ENCODE assay signal across 8 cellular contexts in genomic region chr7:26101471-26102151, GRCh38. TPM values are rescaled to one million over a fixed set of nuclear protein-coding genes. Genes with fewer than 3 reads are reported as not detected.
DNase-seq lines count a peak whose midpoint lies in the region; ATAC-seq and TF ChIP-seq lines count a peak whose summit lies in the region.

No MANE protein-coding gene starts in this region.

- intact Hi-C loops in activated CD4-positive, alpha-beta T cell treated with anti-CD3 and anti-CD28 coated beads, Interleukin-2, amount 10 ng/mL, durations not matched to agents 24 days and 14 days (cut with micrococcal nuclease) = no loop called here
- intact Hi-C loops in OCI-LY7 (cut with micrococcal nuclease; ENCODE audit: unreplicated experiment) = no loop called here
- intact Hi-C loops in right cardiac atrium (cut with DNase I) = no loop called here

- H3K27ac ChIP-seq in OCI-LY7 (ENCODE audit: low read depth, low read length, poor library complexity, severe bottlenecking) (peak overlapping the region; percentile 71), right cardiac atrium (ENCODE audit: low read length) (peak overlapping the region; percentile 25), subcutaneous abdominal adipose tissue (ENCODE audit: low read depth, low read length) (peak overlapping the region; percentile 44)

- H3K27me3 ChIP-seq in right cardiac atrium (ENCODE audit: control insufficient read depth, insufficient read depth) = no peaks in the 10 kb centered on the region
- no peaks in the 10 kb centered on the region for H3K27me3 ChIP-seq in subcutaneous abdominal adipose tissue (ENCODE audit: control insufficient read depth in 5 of 5, insufficient read depth in 4 of 5, low read length in 5 of 5)

- peak overlapping the region; percentile 99 for H2AFZ ChIP-seq in OCI-LY7 (ENCODE audit: low read length)

- peak overlapping the region in 3 of 5 donors; percentile 7 to 60 (median 9) for H3K9ac ChIP-seq in subcutaneous abdominal adipose tissue (ENCODE audit: low read length in 5 of 5)

- H3K27ac Mint-ChIP-seq in activated CD4-positive, alpha-beta T cell treated with anti-CD3 and anti-CD28 coated beads, Interleukin-2, amount 10 ng/mL, durations not matched to agents 24 days and 14 days = peak overlapping the region; percentile 88

- H3K9me2 ChIP-seq in OCI-LY7 (ENCODE audit: insufficient read depth, low read length) = no peaks in the 10 kb centered on the region

- peak; percentile 67 for DNase-seq in activated CD4-positive, alpha-beta T cell treated with anti-CD3 and anti-CD28 coated beads, Interleukin-2, amount 10 ng/mL, durations not matched to agents 24 days and 14 days
- DNase-seq in activated CD4-positive, alpha-beta T cell treated with anti-CD3 and anti-CD28 coated beads for 1 hour = no peak
- DNase-seq in OCI-LY7 (ENCODE audit: low spot score) (peak; percentile 57), right cardiac atrium (peak in 2 of 3 donors; percentile 22 to 51), NAMALWA (ENCODE audit: low spot score) (no peak), NCI-H1092 treated with DMSO at 0.1 percent for 48 hours (lab: John Stamatoyannopoulos, UW) (no peak)
- no peak for DNase-seq in stimulated activated naive CD4-positive, alpha-beta T cell treated with Interleukin-2 at 50 U/mL for 16 hours (lab: John Stamatoyannopoulos, UW)

- H3K4me1 Mint-ChIP-seq in activated CD4-positive, alpha-beta T cell treated with anti-CD3 and anti-CD28 coated beads, Interleukin-2, amount 10 ng/mL, durations not matched to agents 24 days and 14 days = peaks cover 41% of the 10 kb centered on the region

- no peaks in the 10 kb centered on the region for H3K36me3 ChIP-seq in OCI-LY7 (ENCODE audit: insufficient read depth, low read length)
- no peaks in the 10 kb centered on the region for H3K36me3 ChIP-seq in subcutaneous abdominal adipose tissue (ENCODE audit: control insufficient read depth in 5 of 5, insufficient read depth in 5 of 5, low read length in 5 of 5)

- H3K79me2 ChIP-seq in OCI-LY7 (ENCODE audit: insufficient read depth, low read depth, low read length) = peaks cover 7% of the 10 kb centered on the region; the same call in 1 of the 2 replicates

- CTCF ChIA-PET in OCI-LY7 (lab: Charles Lee; ENCODE audit: unreplicated experiment) = no interaction called here

- no peak for TF ChIP-seq CTCF in OCI-LY7 (conservative IDR thresholded peaks at IDR 0.05; ENCODE audit: low read length)

- ATAC-seq in right cardiac atrium = peak; percentile 22 to 83

- H4K20me1 ChIP-seq in OCI-LY7 (ENCODE audit: insufficient read depth, low read length) = no peaks in the 10 kb centered on the region

- H3K9me3 ChIP-seq in OCI-LY7 (ENCODE audit: low read length) = no peaks in the 10 kb centered on the region
- no peaks in the 10 kb centered on the region for H3K9me3 ChIP-seq in right cardiac atrium (ENCODE audit: control insufficient read depth, low read length)
- no peaks in the 10 kb centered on the region for H3K9me3 ChIP-seq in subcutaneous abdominal adipose tissue (ENCODE audit: control insufficient read depth in 5 of 5, low read length in 5 of 5)

- peaks cover 2% of the 10 kb centered on the region for H3K36me3 Mint-ChIP-seq in activated CD4-positive, alpha-beta T cell treated with anti-CD3 and anti-CD28 coated beads, Interleukin-2, amount 10 ng/mL, durations not matched to agents 24 days and 14 days (ENCODE audit: low read depth)

- peak overlapping the region; percentile 80 for H3K4me3 Mint-ChIP-seq in activated CD4-positive, alpha-beta T cell treated with anti-CD3 and anti-CD28 coated beads, Interleukin-2, amount 10 ng/mL, durations not matched to agents 24 days and 14 days

- POLR2A ChIA-PET in OCI-LY7 (lab: Charles Lee) = interaction anchor here (0.7 to 1.1 kb wide), 4 partner anchors 14 to 239 kb away, joined by 3 to 4 read pairs (median 4); partner anchors contain the start of gene NFE2L3

- H3K4me1 ChIP-seq in OCI-LY7 (ENCODE audit: insufficient read depth, low read length, poor library complexity, severe bottlenecking) (peaks cover 58% of the 10 kb centered on the region), right cardiac atrium (ENCODE audit: control insufficient read depth, insufficient read depth, low read length) (no peaks in the 10 kb centered on the region), subcutaneous abdominal adipose tissue (ENCODE audit: control insufficient read depth in 5 of 5, insufficient read depth in 5 of 5, low read length in 5 of 5) (peaks cover 0 to 23% (median 0%) of the 10 kb centered on the region in 5 donors)

- H3K27me3 Mint-ChIP-seq in activated CD4-positive, alpha-beta T cell treated with anti-CD3 and anti-CD28 coated beads, Interleukin-2, amount 10 ng/mL, durations not matched to agents 24 days and 14 days = no peaks in the 10 kb centered on the region

- peak overlapping the region; percentile 100 for H3K4me2 ChIP-seq in OCI-LY7 (ENCODE audit: low read length)

- H3K9me3 Mint-ChIP-seq in activated CD4-positive, alpha-beta T cell treated with anti-CD3 and anti-CD28 coated beads, Interleukin-2, amount 10 ng/mL, durations not matched to agents 24 days and 14 days = peaks cover 4% of the 10 kb centered on the region

- TSS peak; percentile 88 for BruUV-seq in OCI-LY7 (replicated peaks; lab: Mats Ljungman, UMichigan)

- 32% methylated on average over 13 of the region's 13 CpGs for WGBS in right cardiac atrium

- H3K4me3 ChIP-seq in OCI-LY7 (ENCODE audit: low read depth, low read length, poor library complexity, severe bottlenecking) (peak overlapping the region; percentile 66), right cardiac atrium (ENCODE audit: low read length) (no peak overlapping the region), subcutaneous abdominal adipose tissue (ENCODE audit: low read depth in 1 of 5, low read length in 5 of 5) (peak overlapping the region; percentile 35 to 56 (median 47))

RNA-seq across cellular contexts. Expression of gene NFE2L3, which starts 50.4 kb away (rescaled TPM):
- 67.8 and 68.7 TPM in 2 replicates for total RNA-seq in activated CD4-positive, alpha-beta T cell treated with anti-CD3 and anti-CD28 coated beads, Interleukin-2, amount 10 ng/mL, durations not matched to agents 24 days and 14 days
- 10.7 and 13.3 TPM in 2 replicates for total RNA-seq in OCI-LY7 (2014; rRNA removed; shearing (Covaris generic))
- total RNA-seq in OCI-LY7 (2022) (12.3 and 12.6 TPM in 2 replicates), right cardiac atrium (1 to 10 TPM in 2 of 4 donors, under 1 TPM in 2; 0.32 to 1.3 (median 1.00) TPM)
- 1.1 TPM for polyA plus RNA-seq in right cardiac atrium

Comparison
In these comparisons a context has a peak if more than half of its experiments do, and no peak if none do; other contexts are left out.
1. DNase-seq: peak in activated CD4-positive, alpha-beta T cell treated with anti-CD3 and anti-CD28 coated beads, Interleukin-2, amount 10 ng/mL, durations not matched to agents 24 days and 14 days (single experiment), OCI-LY7 (single experiment) and right cardiac atrium (2 of 3); none in activated CD4-positive, alpha-beta T cell treated with anti-CD3 and anti-CD28 coated beads for 1 hour (single experiment), NAMALWA (single experiment), NCI-H1092 treated with DMSO at 0.1 percent for 48 hours (single experiment) and stimulated activated naive CD4-positive, alpha-beta T cell treated with Interleukin-2 at 50 U/mL for 16 hours (single experiment).
2. RNA of gene NFE2L3, which starts 50.4 kb away (total RNA-seq): 67.8 to 68.7 TPM in activated CD4-positive, alpha-beta T cell treated with anti-CD3 and anti-CD28 coated beads, Interleukin-2, amount 10 ng/mL, durations not matched to agents 24 days and 14 days and 10.7 to 13.3 TPM in OCI-LY7; 0.32 to 1.3 TPM in right cardiac atrium; every median in the first group is over 4 times any median in the second.
3. Peak in every context shown above with its lines, with median percentiles within 50 percentile points of each other: H3K27ac ChIP-seq.